In the genomic region with DNA sequence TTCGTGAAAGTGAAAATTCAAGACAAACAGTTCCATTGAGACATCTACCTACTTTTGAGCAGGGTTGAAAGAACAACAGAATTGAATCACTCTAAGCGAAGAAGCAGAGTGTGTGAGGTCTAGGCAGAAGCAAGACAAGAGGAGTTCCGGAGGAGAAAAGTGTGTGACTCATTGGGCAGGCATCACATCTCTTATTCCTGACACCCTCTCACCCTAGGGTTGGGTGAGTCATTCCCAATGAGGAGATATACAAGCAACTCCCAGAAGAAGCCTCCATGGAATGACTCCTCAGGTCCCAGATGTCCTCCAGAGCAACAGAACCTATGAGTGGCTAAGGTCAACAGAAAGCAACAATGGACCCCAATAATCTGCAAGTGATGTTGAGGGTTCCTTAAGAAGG, we compare ENCODE assay signal across 13 cellular contexts. TPM values are rescaled to one million over a fixed set of nuclear protein-coding genes. Genes with fewer than 3 reads are reported as not detected.
DNase-seq lines count a peak whose midpoint lies in the region; ATAC-seq, FAIRE-seq and TF ChIP-seq lines count a peak whose summit lies in the region.
"Had no signal": no experiment of that assay in that cellular context is flagged by ENCODE, and none has a peak within 500 bp of the region (broad histone marks: within the 10 kb centered on the region; RNA-seq: fewer than 3 reads in every experiment).

No MANE protein-coding gene starts in this region.

- no peak overlapping the region for H3K9ac ChIP-seq in adipocyte (ENCODE audit: low read length)
- H3K9ac ChIP-seq: BLaER1 had no signal

- H3K27ac ChIP-seq in A673 (ENCODE audit: low read depth, low read length, poor library complexity, severe bottlenecking), result no peak overlapping the region
- no peak overlapping the region for H3K27ac ChIP-seq in esophagus squamous epithelium
- H3K27ac ChIP-seq: BLaER1, coronary artery had no signal

- intact Hi-C loops in A673 (cut with micrococcal nuclease; ENCODE audit: unreplicated experiment) (no loop called here), esophagus squamous epithelium (cut with DNase I) (no loop called here)

- FAIRE-seq in GM12891 (lab: Jason Lieb, UNC), result no peak

- BruUV-seq in A673 (replicated peaks; lab: Mats Ljungman, UMichigan), result no TSS peak

- 41 to 54% methylated on average over 3 of the region's 3 CpGs for WGBS in esophagus squamous epithelium, 2 donors

- H3K27me3 ChIP-seq in A673 (replicated peaks; ENCODE audit: insufficient read depth, low read depth, low read length, poor library complexity), result no peaks in the 10 kb centered on the region
- H3K27me3 ChIP-seq in adipocyte (replicated peaks; ENCODE audit: control insufficient read depth, insufficient read depth, low read length), result no peaks in the 10 kb centered on the region
- no peaks in the 10 kb centered on the region for H3K27me3 ChIP-seq in esophagus squamous epithelium
- H3K27me3 ChIP-seq: BLaER1 had no signal

- H3K4me1 ChIP-seq in A673 (ENCODE audit: insufficient read depth, low read length, poor library complexity, severe bottlenecking), result no peaks in the 10 kb centered on the region
- peaks cover 37% of the 10 kb centered on the region for H3K4me1 ChIP-seq in adipocyte (ENCODE audit: control insufficient read depth, insufficient read depth, low read length)
- no peaks in the 10 kb centered on the region for H3K4me1 ChIP-seq in esophagus squamous epithelium
- H3K4me1 ChIP-seq: BLaER1 had no signal

- DNase-seq in A673 (ENCODE audit: low spot score) (peak; percentile 54), HFF-Myc (ENCODE audit: extremely low read depth, low read depth) (peak; percentile 82), adipocyte (ENCODE audit: low read depth) (peak; percentile 69), glomerular visceral epithelial cell (ENCODE audit: extremely low spot score) (peak; percentile 78), activated gamma-delta T cell (lab: John Stamatoyannopoulos, UW) (no peak), esophagus squamous epithelium (lab: John Stamatoyannopoulos, UW) (no peak), GM12891 (ENCODE audit: insufficient read length, low spot score) (no peak)
- DNase-seq: activated CD4-positive, CD25-positive, alpha-beta regulatory T cell treated with anti-CD3 and anti-CD28 coated beads, Interleukin-2, amount 50 U/mL, for 72 hours; natural killer cell; NCI-H2227 treated with DMSO at 0.1 percent for 48 hours had no signal

- H3K36me3 ChIP-seq in A673 (ENCODE audit: insufficient read depth, low read length, poor library complexity, severe bottlenecking) (no peaks in the 10 kb centered on the region), adipocyte (ENCODE audit: control insufficient read depth, insufficient read depth, low read length, severe bottlenecking) (no peaks in the 10 kb centered on the region), esophagus squamous epithelium (no peaks in the 10 kb centered on the region)
- H3K36me3 ChIP-seq: BLaER1 had no signal

- H3K9me3 ChIP-seq in A673 (ENCODE audit: low read depth, low read length, poor library complexity, severe bottlenecking) (no peaks in the 10 kb centered on the region), adipocyte (ENCODE audit: control insufficient read depth, low read length) (no peaks in the 10 kb centered on the region), esophagus squamous epithelium (no peaks in the 10 kb centered on the region)
- H3K9me3 ChIP-seq: BLaER1 had no signal

- CTCF ChIA-PET in A673 (lab: Charles Lee), result no interaction called here

- TF ChIP-seq POLR2A in esophagus squamous epithelium (IDR thresholded peaks at IDR 0.05) (no peak), GM12891 (IDR thresholded peaks at IDR 0.05; ENCODE audit: low read depth, low read length) (no peak)

- POLR2A ChIA-PET in A673 (lab: Charles Lee; ENCODE audit: low non-redundant PET), result no interaction called here

- ATAC-seq in HG03571 (IDR thresholded peaks at IDR 0.05; ENCODE audit: unreplicated experiment), result no peak
- ATAC-seq: natural killer cell had no signal

- TF ChIP-seq CTCF in A673 (conservative IDR thresholded peaks at IDR 0.05; ENCODE audit: low read depth, low read length) (no peak), HFF-Myc (IDR thresholded peaks at IDR 0.05; ENCODE audit: low read depth, low read length, missing control alignments) (no peak), esophagus squamous epithelium (IDR thresholded peaks at IDR 0.05) (no peak)

- H3K4me3 ChIP-seq in A673 (ENCODE audit: low read depth, low read length, poor library complexity, severe bottlenecking), result no peak overlapping the region
- H3K4me3 ChIP-seq in HFF-Myc (replicated peaks; ENCODE audit: low read depth, low read length), result no peak overlapping the region
- no peak overlapping the region for H3K4me3 ChIP-seq in adipocyte (ENCODE audit: low read length)
- no peak overlapping the region for H3K4me3 ChIP-seq in esophagus squamous epithelium
- H3K4me3 ChIP-seq: BLaER1, coronary artery had no signal

TF ChIP-seq in GM12891, 5 proteins besides CTCF, POLR2A, EP300 and RAD21:
- no peak for TF ChIP-seq PAX5 (IDR thresholded peaks at IDR 0.05; ENCODE audit: insufficient read depth, low read length, severe bottlenecking)
- TF ChIP-seq POLR2AphosphoS5 (IDR thresholded peaks at IDR 0.05; ENCODE audit: low read depth, low read length), result no peak
- no peak for TF ChIP-seq TAF1 (IDR thresholded peaks at IDR 0.05; ENCODE audit: low read depth, low read length)
- no peak for TF ChIP-seq SPI1 (IDR thresholded peaks at IDR 0.05; ENCODE audit: low read depth, low read length)
- no peak for TF ChIP-seq POU2F2 (IDR thresholded peaks at IDR 0.05; ENCODE audit: low read depth, low read length)

RNA-seq across cellular contexts. Expression of gene PRG4, which starts 59.2 kb away (rescaled TPM):
- total RNA-seq in A673 (2021) (0.13 and 0.30 TPM in 2 replicates), esophagus squamous epithelium (under 1 TPM in 1 of 4 donors, not detected in 3; under 0.01 TPM)
- polyA plus RNA-seq in GM12891 (2012; ENCODE audit: low read depth, missing spikeins), result 0.01 TPM
- total RNA-seq: natural killer cell had no signal

Comparison
In these comparisons a context has a peak if more than half of its experiments do, and no peak if none do; other contexts are left out.
1. DNase-seq: peak in A673 (single experiment), HFF-Myc (single experiment), adipocyte (single experiment) and glomerular visceral epithelial cell (single experiment); none in activated gamma-delta T cell (single experiment), esophagus squamous epithelium (single experiment) and GM12891 (single experiment).